Comparison of ENCODE assay signal across 8 cellular contexts in the genomic region with DNA sequence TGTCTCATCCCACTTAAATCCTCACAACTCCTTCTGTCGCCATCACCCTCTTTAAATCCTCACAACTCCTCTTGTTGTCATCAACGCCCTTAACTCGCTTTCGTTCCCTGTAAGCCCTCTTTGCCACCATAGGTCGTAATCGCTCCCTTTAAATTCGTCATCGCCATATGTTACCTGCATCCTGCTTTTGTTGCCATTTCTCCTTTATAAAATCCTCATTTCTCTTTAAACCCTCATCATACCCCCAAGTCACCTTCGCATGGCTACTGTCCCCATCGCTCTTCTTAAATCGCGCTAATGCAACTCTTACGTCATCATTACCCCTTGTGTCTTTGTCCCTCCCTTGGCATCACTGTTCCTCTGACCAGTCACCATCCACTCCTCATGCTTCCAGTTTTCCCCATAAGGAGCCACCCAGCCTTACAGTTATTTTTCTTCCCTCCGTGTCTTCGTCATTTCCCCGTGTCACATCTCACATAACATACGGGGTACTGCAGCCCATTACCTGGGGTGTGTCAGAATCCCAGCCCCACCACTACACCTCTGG. TPM values are rescaled to one million over a fixed set of nuclear protein-coding genes. Genes with fewer than 3 reads are reported as not detected.
DNase-seq lines count a peak whose midpoint lies in the region; ATAC-seq, FAIRE-seq and TF ChIP-seq lines count a peak whose summit lies in the region.

No MANE protein-coding gene starts in this region.

- 10% methylated on average over 17 of the region's 17 CpGs for WGBS in GM12878 (ENCODE audit: insufficient coverage, insufficient replicate concordance, low lambda C conversion rate, missing lambda C conversion rate)

- RAD21 ChIA-PET in GM12878 (lab: Charles Lee; ENCODE audit: unreplicated experiment) = interaction anchor here (0.7 to 2.2 kb wide), 8 partner anchors 10 to 116 kb away, joined by 3 to 8 read pairs (median 4); partner anchors contain the start of gene BLVRB

- no peaks in the 10 kb centered on the region for H3K36me3 ChIP-seq in GM12878 (ENCODE audit: control insufficient read depth in 2 of 2, insufficient read depth in 2 of 2, low read length in 1 of 2)
- H3K36me3 ChIP-seq in kidney epithelial cell (ENCODE audit: control insufficient read depth, insufficient read depth, low read length) = no peaks in the 10 kb centered on the region

- H3K9me3 ChIP-seq in GM12878 (replicated peaks; ENCODE audit: control insufficient read depth, insufficient read depth, low read length) = no peaks in the 10 kb centered on the region

- DNase-seq in ACHN (peak; percentile 11), GM04503 (ENCODE audit: low read depth) (peak; percentile 28), NCI-H748 (lab: John Stamatoyannopoulos, UW; ENCODE audit: unreplicated experiment) (peak; percentile 75), GM12878 (ENCODE audit: low read depth, low spot score) (no peak), kidney epithelial cell (ENCODE audit: low read depth) (no peak), stromal cell of bone marrow (ENCODE audit: low read depth) (peak; percentile 56), UCSD-AML1 (lab: John Stamatoyannopoulos, UW; ENCODE audit: unreplicated experiment) (no peak)

- H3K27me3 ChIP-seq in GM12878 (replicated peaks in 1 of 2; ENCODE audit: control insufficient read depth in 2 of 2, insufficient read depth in 2 of 2, low read length in 1 of 2) (no peaks in the 10 kb centered on the region), kidney epithelial cell (ENCODE audit: control insufficient read depth, insufficient read depth, low read length) (no peaks in the 10 kb centered on the region)

- SMC1A ChIA-PET in GM12878 (lab: Charles Lee; ENCODE audit: uncharacterized antibody, unreplicated experiment) = interaction anchor here (0.7 to 1.0 kb wide), 2 partner anchors 72 to 115 kb away, joined by 3 to 5 read pairs; no protein-coding TSS in a partner anchor

- CTCF ChIA-PET in GM12878 (lab: Yijun Ruan, JAX) = interaction anchor here (1.0 to 1.8 kb wide), 4 partner anchors 63 to 255 kb away, joined by 3 to 6 read pairs (median 3); no protein-coding TSS in a partner anchor

- no peak for FAIRE-seq in GM12878 (lab: Jason Lieb, UNC)

- TF ChIP-seq EP300 in GM12878 (IDR thresholded peaks at IDR 0.05; ENCODE audit: borderline replicate concordance in 1 of 2, control insufficient read depth in 1 of 2, low read depth in 2 of 2, low read length in 2 of 2) = no peak

- TF ChIP-seq CTCF in GM12878 (IDR thresholded peaks at IDR 0.05 in 2 of 3, conservative IDR thresholded peaks at IDR 0.05 in 1 of 3; ENCODE audit: control insufficient read depth in 2 of 3, extremely low read depth in 1 of 3, insufficient read depth in 1 of 3, low read depth in 3 of 3, low read length in 3 of 3) = no peak
- TF ChIP-seq CTCF in kidney epithelial cell (IDR thresholded peaks at IDR 0.05; ENCODE audit: insufficient read depth, low read length, poor library complexity, severe bottlenecking) = no peak

- no peak for TF ChIP-seq RAD21 in GM12878 (IDR thresholded peaks at IDR 0.05; ENCODE audit: insufficient read depth, low read depth, low read length)

- POLR2A ChIA-PET in GM12878 (lab: Charles Lee) = interaction anchor here (0.6 to 1.5 kb wide), 7 partner anchors 72 to 429 kb away, joined by 3 to 8 read pairs (median 5); partner anchors contain the start of genes RAB4B, SERTAD1 and SERTAD3

- TF ChIP-seq POLR2A in GM12878 (IDR thresholded peaks at IDR 0.05; ENCODE audit: low read depth, low read length) = no peak

- TSS peak; percentile 85 for BruUV-seq in GM12878 (replicated peaks; lab: Mats Ljungman, UMichigan)

- intact Hi-C loops in GM12878 (cut with micrococcal nuclease; ENCODE audit: unreplicated experiment) = no loop called here

- H3K4me3 ChIP-seq in GM12878 = peak overlapping the region; percentile 85
- H3K4me3 ChIP-seq in kidney epithelial cell (ENCODE audit: low read depth, low read length) = peak overlapping the region; percentile 96

- peak overlapping the region; percentile 63 for H3K9ac ChIP-seq in GM12878 (ENCODE audit: control insufficient read depth, insufficient read depth, low read length)

- peaks cover 23% of the 10 kb centered on the region for H3K79me2 ChIP-seq in GM12878 (ENCODE audit: control insufficient read depth, insufficient read depth, low read length)

- peak overlapping the region; percentile 67 for H3K4me2 ChIP-seq in GM12878 (ENCODE audit: control insufficient read depth, insufficient read depth)

- peak overlapping the region; percentile 30 for H3K27ac ChIP-seq in GM12878 (ENCODE audit: control insufficient read depth, insufficient read depth)

- in situ Hi-C loops in ACHN (cut with HindIII; ENCODE audit: low pct_ligation_motif_present, low pct_unique_long_range_greater_than_20kb, low sequenced_read_pairs) (no loop called here), GM12878 (cut with MboI) (no loop called here)

- no peaks in the 10 kb centered on the region for H4K20me1 ChIP-seq in GM12878 (ENCODE audit: control insufficient read depth, insufficient read depth)

- ATAC-seq in GM12878 = no peak
- no peak for ATAC-seq in HG02610 (IDR thresholded peaks at IDR 0.05; ENCODE audit: unreplicated experiment)

- H3K4me1 ChIP-seq in GM12878 (ENCODE audit: control insufficient read depth, insufficient read depth, low read length) = peaks cover 7% of the 10 kb centered on the region; the same call in 1 of the 2 replicates

- peak overlapping the region; percentile 75 for H2AFZ ChIP-seq in GM12878 (ENCODE audit: control insufficient read depth, low read depth, low read length)

TF ChIP-seq in GM12878, 131 proteins besides CTCF, POLR2A, EP300 and RAD21 (continues in another document):
- TF ChIP-seq ATF7 (IDR thresholded peaks at IDR 0.05; ENCODE audit: low read depth) = peak; percentile 90
- peak; percentile 12; the same call in 1 of the 2 replicates for TF ChIP-seq MTA2 (IDR thresholded peaks at IDR 0.05; ENCODE audit: low read depth)

RNA-seq across cellular contexts. Expression of gene PLD3, which starts 0.5 kb away (rescaled TPM):
- total RNA-seq in GM12878 (2013; cell fraction: nucleolus; rRNA removed) = 96.7 and 106 TPM in 2 replicates
- total RNA-seq in GM12878 (2014; rRNA removed) (111 and 134 TPM in 2 replicates), GM12878 (2014; rRNA removed; fragmentation: Illumina TruSeq; extraction: Trizol) (37.3 and 40.1 TPM in 2 replicates), GM12878 (2021) (113 and 118 TPM in 2 replicates), kidney epithelial cell (350 and 417 TPM in 2 replicates)
- 52.4 TPM for polyA plus RNA-seq in GM12878 (2011; ENCODE audit: low read depth)
- polyA plus RNA-seq in GM12878 (2011; rRNA removed) (15.4 and 36.4 TPM in 2 replicates), GM12878 (2014; fragmentation: Illumina TruSeq; extraction: Trizol) (11.5 and 47.7 TPM in 2 replicates), GM12878 (2014; fragmentation: Nextera tagmentation; extraction: Ambion mirVana) (1 to 10 TPM; 1.3 to 2.2 TPM), GM12878 (2014; rRNA removed) (97.7 and 112 TPM in 2 replicates), GM12878 (2016; fragmentation: Nextera tagmentation; extraction: Ambion mirVana) (100 to 1,000 TPM in 1 of 2 experiments, 10 to 100 TPM in 1; 99.6 to 110 TPM)
- 40.7 and 44.1 TPM in 2 replicates for polyA plus RNA-seq in GM12878 (2011; cell fraction: cytosol; rRNA removed)
- 40.0 and 46.3 TPM in 2 replicates for polyA plus RNA-seq in GM12878 (2011; cell fraction: nucleus; rRNA removed)
- 104 and 139 TPM in 2 replicates for polyA plus RNA-seq in GM12878 (2012)
- polyA minus RNA-seq in GM12878 (2011; rRNA and poly(A)+ RNA removed) = 20.5 and 35.5 TPM in 2 replicates
- 17.6 and 30.8 TPM in 2 replicates for polyA minus RNA-seq in GM12878 (2011; cell fraction: cytosol; rRNA and poly(A)+ RNA removed)
- 8.0 and 19.7 TPM in 2 replicates for polyA minus RNA-seq in GM12878 (2011; cell fraction: nucleus; rRNA and poly(A)+ RNA removed)

RNA-seq across cellular contexts. Expression of gene C19orf47, which starts 0.8 kb away (rescaled TPM):
- total RNA-seq in GM12878 (2013; cell fraction: nucleolus; rRNA removed) = 10.6 and 12.4 TPM in 2 replicates
- total RNA-seq in GM12878 (2014; rRNA removed) = 16.1 and 19.9 TPM in 2 replicates
- 5.2 and 6.6 TPM in 2 replicates for total RNA-seq in GM12878 (2014; rRNA removed; fragmentation: Illumina TruSeq; extraction: Trizol)
- 29.1 and 30.7 TPM in 2 replicates for total RNA-seq in GM12878 (2021)
- 5.5 TPM for polyA plus RNA-seq in GM12878 (2011; ENCODE audit: low read depth)
- polyA plus RNA-seq in GM12878 (2011; rRNA removed) = 8.4 and 20.4 TPM in 2 replicates
- 17.3 and 21.1 TPM in 2 replicates for polyA plus RNA-seq in GM12878 (2011; cell fraction: cytosol; rRNA removed)
- polyA plus RNA-seq in GM12878 (2011; cell fraction: nucleus; rRNA removed) = 18.4 and 23.6 TPM in 2 replicates
- polyA plus RNA-seq in GM12878 (2012) = 11.0 and 11.5 TPM in 2 replicates
- polyA plus RNA-seq in GM12878 (2014; fragmentation: Illumina TruSeq; extraction: Trizol) = 4.5 and 14.4 TPM in 2 replicates
- 1 to 10 TPM in 1 of 2 experiments, under 1 TPM in 1; 0.11 to 2.0 TPM for polyA plus RNA-seq in GM12878 (2014; fragmentation: Nextera tagmentation; extraction: Ambion mirVana)
- 25.1 and 31.8 TPM in 2 replicates for polyA plus RNA-seq in GM12878 (2014; rRNA removed)
- polyA plus RNA-seq in GM12878 (2016; fragmentation: Nextera tagmentation; extraction: Ambion mirVana) = 10 to 100 TPM; 25.0 to 26.6 TPM
- polyA minus RNA-seq in GM12878 (2011; rRNA and poly(A)+ RNA removed) = 25.5 and 38.3 TPM in 2 replicates
- polyA minus RNA-seq in GM12878 (2011; cell fraction: cytosol; rRNA and poly(A)+ RNA removed) = 6.5 and 16.3 TPM in 2 replicates
- 5.4 and 12.1 TPM in 2 replicates for polyA minus RNA-seq in GM12878 (2011; cell fraction: nucleus; rRNA and poly(A)+ RNA removed)
- total RNA-seq in kidney epithelial cell = 5.4 and 10.4 TPM in 2 replicates

RNA-seq across cellular contexts. Expression of gene HIPK4, which starts 40.9 kb away (rescaled TPM):
- total RNA-seq in GM12878 (2013; cell fraction: nucleolus; rRNA removed) = not detected in 2 replicates
- not detected in 2 replicates for total RNA-seq in GM12878 (2014; rRNA removed)
- not detected in 2 replicates for total RNA-seq in GM12878 (2014; rRNA removed; fragmentation: Illumina TruSeq; extraction: Trizol)
- total RNA-seq in GM12878 (2021) = 0.13 TPM in 1 of 2 replicates, not detected in the other
- not detected for polyA plus RNA-seq in GM12878 (2011; ENCODE audit: low read depth)
- polyA plus RNA-seq in GM12878 (2011; rRNA removed) = not detected in 2 replicates
- polyA plus RNA-seq in GM12878 (2011; cell fraction: cytosol; rRNA removed) = not detected in 2 replicates
- polyA plus RNA-seq in GM12878 (2011; cell fraction: nucleus; rRNA removed) = not detected in 2 replicates
- 0.04 and 0.05 TPM in 2 replicates for polyA plus RNA-seq in GM12878 (2012)
- not detected in 2 replicates for polyA plus RNA-seq in GM12878 (2014; fragmentation: Illumina TruSeq; extraction: Trizol)
- not detected for polyA plus RNA-seq in GM12878 (2014; fragmentation: Nextera tagmentation; extraction: Ambion mirVana)
- polyA plus RNA-seq in GM12878 (2014; rRNA removed) = not detected in 2 replicates
- under 1 TPM; 0.07 to 0.08 TPM for polyA plus RNA-seq in GM12878 (2016; fragmentation: Nextera tagmentation; extraction: Ambion mirVana)
- polyA minus RNA-seq in GM12878 (2011; rRNA and poly(A)+ RNA removed) = not detected in 2 replicates
- not detected in 2 replicates for polyA minus RNA-seq in GM12878 (2011; cell fraction: cytosol; rRNA and poly(A)+ RNA removed)
- polyA minus RNA-seq in GM12878 (2011; cell fraction: nucleus; rRNA and poly(A)+ RNA removed) = not detected in 2 replicates
- total RNA-seq in kidney epithelial cell = 0.55 TPM in 1 of 2 replicates, not detected in the other

Comparison
In these comparisons a context has a peak if more than half of its experiments do, and no peak if none do; other contexts are left out.
1. DNase-seq: peak in ACHN (single experiment), GM04503 (single experiment), NCI-H748 (single experiment) and stromal cell of bone marrow (single experiment); none in GM12878 (single experiment), kidney epithelial cell (single experiment) and UCSD-AML1 (single experiment).